In the genomic region with DNA sequence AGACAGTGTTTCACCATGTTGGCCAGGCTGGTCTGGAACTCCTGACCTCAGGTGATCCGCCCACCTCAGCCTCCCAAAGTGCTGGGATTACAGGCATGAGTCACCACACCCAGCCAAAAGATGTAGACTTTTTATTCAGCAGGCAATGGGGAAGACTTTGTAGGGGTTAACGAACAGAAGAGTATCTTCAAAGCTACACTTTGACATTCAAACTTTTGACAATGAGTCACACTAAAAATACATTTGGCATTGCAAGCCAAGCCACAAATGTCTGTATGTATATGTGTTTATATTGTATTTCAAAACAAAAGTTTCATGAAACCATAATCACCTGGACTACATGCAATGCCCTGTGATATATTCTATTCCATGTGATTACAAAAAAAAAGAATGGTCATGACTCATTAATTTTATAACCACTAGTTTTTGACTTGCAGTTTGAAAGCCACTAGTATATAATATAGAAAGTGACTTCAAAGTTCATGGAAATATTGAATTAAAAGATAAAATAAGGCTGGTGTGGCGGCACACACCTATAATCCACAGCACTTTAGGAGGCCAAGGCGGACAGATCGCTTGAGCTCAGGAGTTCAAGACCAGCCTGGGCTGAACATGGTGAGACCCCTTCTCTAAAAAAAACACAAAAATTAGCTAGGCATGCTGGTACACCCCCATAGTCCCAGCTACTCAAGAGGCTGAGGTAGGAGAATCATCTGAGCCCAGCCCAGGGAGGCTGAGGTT, we compare ENCODE assay signal across 14 cellular contexts. TPM values are rescaled to one million over a fixed set of nuclear protein-coding genes. Genes with fewer than 3 reads are reported as not detected.
DNase-seq lines count a peak whose midpoint lies in the region; ATAC-seq and TF ChIP-seq lines count a peak whose summit lies in the region.
"Had no signal": no experiment of that assay in that cellular context is flagged by ENCODE, and none has a peak within 500 bp of the region (broad histone marks: within the 10 kb centered on the region; RNA-seq: fewer than 3 reads in every experiment).

No MANE protein-coding gene starts in this region.

- 90% methylated on average over 5 of the region's 5 CpGs for WGBS in esophagus muscularis mucosa

- H3K36me3 ChIP-seq in esophagus muscularis mucosa: peaks cover 38 to 97% (median 85%) of the 10 kb centered on the region in 4 donors

- H3K27me3 ChIP-seq in esophagus muscularis mucosa: no peaks in the 10 kb centered on the region
- H3K27me3 ChIP-seq: BE2C, heart right ventricle had no signal

- no peak overlapping the region for H3K4me3 ChIP-seq in esophagus muscularis mucosa
- H3K4me3 ChIP-seq: heart right ventricle, psoas muscle had no signal

- TF ChIP-seq CTCF in esophagus muscularis mucosa (IDR thresholded peaks at IDR 0.05) (no peak), GM20000 (IDR thresholded peaks at IDR 0.05; ENCODE audit: extremely low read depth, missing control alignments) (no peak)

- TF ChIP-seq EP300 in esophagus muscularis mucosa (IDR thresholded peaks at IDR 0.05): no peak

- no peak for TF ChIP-seq POLR2A in esophagus muscularis mucosa (IDR thresholded peaks at IDR 0.05; ENCODE audit: low read depth)

- H3K9me3 ChIP-seq in esophagus muscularis mucosa: no peaks in the 10 kb centered on the region
- H3K9me3 ChIP-seq: BE2C, heart right ventricle, psoas muscle had no signal

- peak; percentile 29 for DNase-seq in A172 (ENCODE audit: low spot score)
- DNase-seq in Daoy (ENCODE audit: low read depth): peak; percentile 23
- DNase-seq in activated T-cell treated with anti-CD3 and anti-CD28 coated beads, Interleukin-2, amount 50 U/mL, for 48 hours: peak; percentile 37 to 44
- peak; percentile 14 for DNase-seq in esophagus muscularis mucosa (ENCODE audit: extremely low spot score)
- no peak for DNase-seq in COLO668 (lab: John Stamatoyannopoulos, UW; ENCODE audit: unreplicated experiment)
- DNase-seq in GM20000 (ENCODE audit: low spot score): no peak
- no peak for DNase-seq in NCI-H1092 (lab: John Stamatoyannopoulos, UW)
- DNase-seq: BE2C, heart right ventricle, kidney glomerular epithelial cell, NCI-H146, NCI-H69, psoas muscle had no signal

- intact Hi-C loops in esophagus muscularis mucosa (cut with DNase I): no loop called here

- no peak for ATAC-seq in HG03571 (IDR thresholded peaks at IDR 0.05; ENCODE audit: unreplicated experiment)
- ATAC-seq: heart right ventricle, psoas muscle had no signal

- H3K4me1 ChIP-seq in esophagus muscularis mucosa: no peaks in the 10 kb centered on the region
- H3K4me1 ChIP-seq: BE2C, heart right ventricle, psoas muscle had no signal

- no peak overlapping the region for H3K27ac ChIP-seq in esophagus muscularis mucosa (replicated peaks in 1 of 4)
- H3K27ac ChIP-seq: heart right ventricle, psoas muscle had no signal

RNA-seq across cellular contexts. Expression of a gene that starts 8.3 kb away (rescaled TPM):
- total RNA-seq in A172 (2014; rRNA removed; shearing (Covaris generic)): 47.3 and 66.1 TPM in 2 replicates
- total RNA-seq in Daoy (2014; rRNA removed; shearing (Covaris generic)): 69.3 and 83.0 TPM in 2 replicates
- 10 to 100 TPM; 18.3 to 34.8 (median 26.4) TPM for total RNA-seq in esophagus muscularis mucosa

RNA-seq across cellular contexts. Expression of a gene that starts 17.2 kb away (rescaled TPM):
- total RNA-seq in A172 (2014; rRNA removed; shearing (Covaris generic)): 36.5 and 38.9 TPM in 2 replicates
- total RNA-seq in Daoy (2014; rRNA removed; shearing (Covaris generic)): 30.3 and 30.7 TPM in 2 replicates
- total RNA-seq in esophagus muscularis mucosa: 10 to 100 TPM; 14.8 to 19.6 (median 18.3) TPM

Comparison
In these comparisons a context has a peak if more than half of its experiments do, and no peak if none do; other contexts are left out.
1. DNase-seq: peak in A172 (single experiment), Daoy (single experiment), activated T-cell treated with anti-CD3 and anti-CD28 coated beads, Interleukin-2, amount 50 U/mL, for 48 hours (2 of 2) and esophagus muscularis mucosa (single experiment); none in COLO668 (single experiment), GM20000 (single experiment) and NCI-H1092 (single experiment).